In the genomic region with DNA sequence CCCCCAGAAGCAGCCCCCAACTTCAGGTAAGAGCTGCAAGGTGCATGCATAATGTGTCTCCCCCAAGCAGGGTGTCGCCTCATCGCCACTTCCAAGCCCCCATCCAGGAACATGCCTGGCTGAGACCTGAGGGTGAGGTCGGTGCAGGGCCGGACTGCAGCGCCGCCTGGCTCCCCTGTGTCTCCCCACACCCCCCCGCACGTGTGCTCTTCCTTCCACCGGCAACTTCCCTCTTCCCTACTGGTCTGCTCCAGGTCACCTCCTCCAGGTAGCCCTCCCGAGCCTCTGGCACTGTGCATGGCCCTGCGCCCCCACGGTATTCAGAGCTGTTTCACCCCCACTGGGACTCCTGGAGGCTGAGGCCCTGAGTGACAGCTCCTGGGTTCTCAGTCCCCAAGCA, we compare ENCODE assay signal across 24 cellular contexts. TPM values are rescaled to one million over a fixed set of nuclear protein-coding genes. Genes with fewer than 3 reads are reported as not detected.
"Had no signal": no experiment of that assay in that cellular context is flagged by ENCODE, and none has a peak within 500 bp of the region (broad histone marks: within the 10 kb centered on the region; RNA-seq: fewer than 3 reads in every experiment).

No MANE protein-coding gene starts in this region.

- H3K27me3 Mint-ChIP-seq: type B pancreatic cell had no signal

- H3K4me3 ChIP-seq: esophagus muscularis mucosa, gastroesophageal sphincter, lung, sigmoid colon, skin epidermis, thyroid gland had no signal

- H3K9me3 Mint-ChIP-seq: dendritic cell treated with granulocyte-macrophage colony-stimulating factor and Interleukin-4, amounts not matched to agents 40 ng/mL and 50 ng/mL, for 4 days; effector memory CD8-positive, alpha-beta T cell; type B pancreatic cell had no signal

- H3K36me3 Mint-ChIP-seq: naive B cell, type B pancreatic cell had no signal

- H3K27me3 ChIP-seq: thyroid gland had no signal

- H3K36me3 ChIP-seq: esophagus muscularis mucosa, gastroesophageal sphincter, neutrophil, sigmoid colon, thyroid gland had no signal

- H3K9me3 ChIP-seq: esophagus muscularis mucosa, gastroesophageal sphincter, neutrophil, sigmoid colon, thyroid gland had no signal

- DNase-seq: effector memory CD8-positive, alpha-beta T cell; kidney; left cardiac atrium; left ventricle myocardium superior; mesendoderm; naive B cell; posterior cingulate gyrus; sigmoid colon; stimulated activated CD4-positive, alpha-beta T cell treated with anti-CD3 and anti-CD28 coated beads, Interleukin-2, amount 100 ng/mL, for 24 hours; stimulated activated CD4-positive, alpha-beta T cell treated with anti-CD3 and anti-CD28 coated beads, Interleukin-4, amount 100 ng/mL, for 4 hours; stimulated activated naive CD4-positive, alpha-beta T cell had no signal

- H3K27ac ChIP-seq: epithelial cell of prostate, esophagus muscularis mucosa, gastroesophageal sphincter, neutrophil, skin epidermis, thyroid gland had no signal

- H3K4me3 Mint-ChIP-seq: dendritic cell treated with granulocyte-macrophage colony-stimulating factor and Interleukin-4, amounts not matched to agents 40 ng/mL and 50 ng/mL, for 4 days; effector memory CD8-positive, alpha-beta T cell; nephron progenitor cell; type B pancreatic cell had no signal

- H3K4me1 ChIP-seq: sigmoid colon had no signal

- ATAC-seq: effector memory CD8-positive, alpha-beta T cell; gastroesophageal sphincter; left cardiac atrium; left ventricle myocardium superior had no signal

- H3K27ac Mint-ChIP-seq: dendritic cell treated with granulocyte-macrophage colony-stimulating factor and Interleukin-4, amounts not matched to agents 40 ng/mL and 50 ng/mL, for 4 days; effector memory CD8-positive, alpha-beta T cell; nephron progenitor cell; type B pancreatic cell had no signal

RNA-seq across cellular contexts. Expression of gene ATP2B3, which starts 24.9 kb away (rescaled TPM):
- total RNA-seq: fibroblast of villous mesenchyme, kidney, left ventricle myocardium superior, osteoblast, pulmonary artery endothelial cell, thyroid gland had no signal
